In genomic region chr13:62119739-62120700, GRCh38 we compare ENCODE assay signal across 8 cellular contexts.
DNase-seq lines count a peak whose midpoint lies in the region; ATAC-seq and TF ChIP-seq lines count a peak whose summit lies in the region.

No MANE protein-coding gene starts in this region.

- no peaks in the 10 kb centered on the region for H3K27me3 ChIP-seq in mesendoderm (ENCODE audit: insufficient read depth, low read length, poor library complexity)

- H2BK120ac ChIP-seq in mesendoderm (ENCODE audit: low read depth, low read length), result no peak overlapping the region

- no peaks in the 10 kb centered on the region; the same call in 1 of the 2 replicates for H3K4me1 Mint-ChIP-seq in WTC11

- POLR2A ChIA-PET in WTC11 (lab: Charles Lee), result no interaction called here

- no peaks in the 10 kb centered on the region for H3K4me1 ChIP-seq in mesendoderm (ENCODE audit: control insufficient read depth, low read depth, low read length)

- H3K27ac Mint-ChIP-seq in WTC11, result no peak overlapping the region

- H2BK15ac ChIP-seq in mesendoderm (replicated peaks; ENCODE audit: low read depth), result no peak overlapping the region

- H3K36me3 Mint-ChIP-seq in WTC11, result no peaks in the 10 kb centered on the region

- no peaks in the 10 kb centered on the region for H3K27me3 Mint-ChIP-seq in WTC11 (ENCODE audit: low read depth)

- H3K4ac ChIP-seq in mesendoderm (ENCODE audit: low read depth, low read length), result no peak overlapping the region

- H3K36me3 ChIP-seq in mesendoderm (ENCODE audit: control insufficient read depth, insufficient read depth, low read length), result no peaks in the 10 kb centered on the region

- in situ Hi-C loops in GM13976 (cut with MboI; ENCODE audit: low sequenced_read_pairs, unreplicated experiment), result loop anchor here (25.0 kb wide), 1 partner anchor 242 kb away; no protein-coding TSS in a partner anchor

- ATAC-seq in WTC11 (no peak), GM19397 (IDR thresholded peaks at IDR 0.05; ENCODE audit: unreplicated experiment) (no peak)

- no peak overlapping the region for H3K18ac ChIP-seq in mesendoderm (ENCODE audit: low read length)

- TF ChIP-seq CTCF in GM13976 (IDR thresholded peaks at IDR 0.05; ENCODE audit: borderline replicate concordance, control extremely low read depth, extremely low read depth, insufficient read depth, missing control alignments) (no peak), LNCAP (IDR thresholded peaks at IDR 0.05) (peak; percentile 53; the same call in 1 of the 2 replicates), WTC11 (IDR thresholded peaks at IDR 0.05) (peak; percentile 45; the same call in 1 of the 2 replicates)

- H4K8ac ChIP-seq in mesendoderm (ENCODE audit: low read depth, low read length), result no peak overlapping the region

- H3K4me2 ChIP-seq in mesendoderm (ENCODE audit: low read length), result no peak overlapping the region

- no peak overlapping the region for H3K4me3 Mint-ChIP-seq in WTC11

- no peaks in the 10 kb centered on the region for H3K9me3 Mint-ChIP-seq in WTC11

- H3K27ac ChIP-seq in mesendoderm (ENCODE audit: low read depth, low read length), result no peak overlapping the region

- H4K5ac ChIP-seq in mesendoderm (ENCODE audit: low read length), result no peak overlapping the region

- H3K9ac ChIP-seq in mesendoderm (ENCODE audit: low read length), result no peak overlapping the region

- no peak overlapping the region for H3K56ac ChIP-seq in mesendoderm (ENCODE audit: low read length)

- DNase-seq in GM13976 (ENCODE audit: low spot score) (peak; percentile 32), WTC11 (ENCODE audit: low spot score) (no peak), mesendoderm (peak; percentile 49), SKM-1 treated with dmso at 0.1 percent for 144 hours (lab: John Stamatoyannopoulos, UW; ENCODE audit: unreplicated experiment) (no peak), T1000 (lab: John Stamatoyannopoulos, UW) (no peak), nucleus accumbens (lab: John Stamatoyannopoulos, UW) (no peak)

- CTCF ChIA-PET in WTC11 (lab: Charles Lee), result interaction anchor here (2.0 to 3.2 kb wide), 2 partner anchors 92 to 238 kb away, joined by 8 to 27 read pairs; no protein-coding TSS in a partner anchor

- H3K4me3 ChIP-seq in mesendoderm (ENCODE audit: low read length), result no peak overlapping the region

- no CpG with 5 or more reads among the region's 5 CpGs for WGBS in mesendoderm (ENCODE audit: extremely low coverage, insufficient coverage, low lambda C conversion rate)

- H2AK5ac ChIP-seq in mesendoderm (ENCODE audit: low read length), result no peak overlapping the region

- H2BK5ac ChIP-seq in mesendoderm (ENCODE audit: low read length), result no peak overlapping the region

- no peak overlapping the region for H3K23ac ChIP-seq in mesendoderm (ENCODE audit: low read length)

- no peaks in the 10 kb centered on the region for H3K79me1 ChIP-seq in mesendoderm (ENCODE audit: low read length)

- no peaks in the 10 kb centered on the region for H3K79me2 ChIP-seq in mesendoderm (ENCODE audit: control insufficient read depth, insufficient read depth, low read length)

TF ChIP-seq in WTC11, 78 proteins besides CTCF, POLR2A, EP300 and RAD21:
- TF ChIP-seq SP1 (CRISPR knock-in tag; conservative IDR thresholded peaks at IDR 0.05), result no peak
- no peak for TF ChIP-seq SOX15 (CRISPR knock-in tag; IDR thresholded peaks at IDR 0.05)
- no peak for TF ChIP-seq FOXJ3 (CRISPR knock-in tag; IDR thresholded peaks at IDR 0.05; ENCODE audit: borderline replicate concordance)

Comparison
In these comparisons a context has a peak if more than half of its experiments do, and no peak if none do; other contexts are left out.
1. DNase-seq: peak in GM13976 (single experiment) and mesendoderm (single experiment); none in WTC11 (single experiment), SKM-1 treated with dmso at 0.1 percent for 144 hours (single experiment), T1000 (single experiment) and nucleus accumbens (0 of 56).